Comparison of ENCODE assay signal across 29 cellular contexts in the genomic region with DNA sequence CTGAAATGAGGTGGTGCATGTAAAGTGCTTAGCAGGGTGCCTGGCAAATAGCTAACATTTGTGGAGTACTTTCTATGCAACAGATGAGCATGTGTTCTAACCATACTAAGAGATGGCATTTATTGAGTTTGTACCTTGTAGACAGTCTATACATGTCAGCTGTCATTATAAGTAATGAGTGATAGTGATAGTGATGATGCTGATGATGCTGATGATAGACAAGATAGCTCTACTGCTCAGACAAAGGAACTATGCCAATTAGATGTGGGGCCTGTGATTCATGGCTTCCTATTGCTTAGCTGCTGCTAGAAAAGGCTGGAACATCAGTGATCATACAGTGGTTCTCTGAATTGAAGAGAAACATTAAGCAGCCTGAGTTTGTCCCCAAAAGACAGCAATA.
"Had no signal": no experiment of that assay in that cellular context is flagged by ENCODE, and none has a peak within 500 bp of the region (broad histone marks: within the 10 kb centered on the region; RNA-seq: fewer than 3 reads in every experiment).

No MANE protein-coding gene starts in this region.

- H3K4me3 ChIP-seq: esophagus muscularis mucosa, heart right ventricle, left lung, mucosa of descending colon, neural progenitor cell, smooth muscle cell, suprapubic skin, transverse colon, upper lobe of right lung, uterus had no signal

- H3K4me3 Mint-ChIP-seq: dendritic cell treated with granulocyte-macrophage colony-stimulating factor and Interleukin-4, amounts not matched to agents 40 ng/mL and 50 ng/mL, for 4 days; mesothelial cell of epicardium; naive B cell; natural killer cell treated with Interleukin-12 subunit alpha and Interleukin-12 subunit beta and Interleukin-15 and Interleukin-18, amount 100 ng/mL, for 72 hours; neural progenitor cell; stimulated activated naive CD8-positive, alpha-beta T cell treated with anti-CD3 and anti-CD28 coated beads, Interleukin-15, amount 100 ng/mL, for 72 hours had no signal

- H3K27ac ChIP-seq: esophagus muscularis mucosa, foreskin keratinocyte, heart right ventricle, left lung, neural progenitor cell, parathyroid adenoma, suprapubic skin, transverse colon, upper lobe of right lung, uterus had no signal

- H3K9ac ChIP-seq: neural progenitor cell, parathyroid adenoma had no signal

- H2AFZ ChIP-seq: neural progenitor cell, parathyroid adenoma had no signal

- H3K4me1 ChIP-seq: foreskin keratinocyte, heart right ventricle, left lung, neural progenitor cell, parathyroid adenoma, suprapubic skin, transverse colon, upper lobe of right lung, uterus had no signal

- H3K9me3 Mint-ChIP-seq: dendritic cell treated with granulocyte-macrophage colony-stimulating factor and Interleukin-4, amounts not matched to agents 40 ng/mL and 50 ng/mL, for 4 days; naive B cell; natural killer cell treated with Interleukin-12 subunit alpha and Interleukin-12 subunit beta and Interleukin-15 and Interleukin-18, amount 100 ng/mL, for 72 hours; neural progenitor cell had no signal

- H3K36me3 Mint-ChIP-seq: mesothelial cell of epicardium; naive B cell; natural killer cell treated with Interleukin-12 subunit alpha and Interleukin-12 subunit beta and Interleukin-15 and Interleukin-18, amount 100 ng/mL, for 72 hours; neural progenitor cell had no signal

- H3K79me2 ChIP-seq: parathyroid adenoma had no signal

- H3K27me3 ChIP-seq: esophagus muscularis mucosa, foreskin keratinocyte, left lung, neural progenitor cell, suprapubic skin, upper lobe of right lung, uterus had no signal

- ATAC-seq: foreskin keratinocyte; heart right ventricle; left cardiac atrium; left lung; mucosa of descending colon; natural killer cell treated with Interleukin-12 subunit alpha and Interleukin-12 subunit beta and Interleukin-15 and Interleukin-18, amount 100 ng/mL, for 72 hours; sciatic nerve; stimulated activated naive CD8-positive, alpha-beta T cell treated with anti-CD3 and anti-CD28 coated beads, Interleukin-15, amount 100 ng/mL, for 72 hours; upper lobe of right lung had no signal

- H3K9me3 ChIP-seq: esophagus muscularis mucosa, heart right ventricle, left lung, mucosa of descending colon, suprapubic skin, transverse colon, upper lobe of right lung, uterus had no signal

- H3K4me1 Mint-ChIP-seq: mesothelial cell of epicardium; naive B cell; neural progenitor cell; stimulated activated naive CD8-positive, alpha-beta T cell treated with anti-CD3 and anti-CD28 coated beads, Interleukin-15, amount 100 ng/mL, for 72 hours had no signal

- H3K27ac Mint-ChIP-seq: dendritic cell treated with granulocyte-macrophage colony-stimulating factor and Interleukin-4, amounts not matched to agents 40 ng/mL and 50 ng/mL, for 4 days; mesothelial cell of epicardium; naive B cell; natural killer cell treated with Interleukin-12 subunit alpha and Interleukin-12 subunit beta and Interleukin-15 and Interleukin-18, amount 100 ng/mL, for 72 hours; neural progenitor cell; progenitor cell of endocrine pancreas; stimulated activated naive CD8-positive, alpha-beta T cell treated with anti-CD3 and anti-CD28 coated beads, Interleukin-15, amount 100 ng/mL, for 72 hours had no signal

- H3K4me2 ChIP-seq: neural progenitor cell, smooth muscle cell had no signal

- DNase-seq: effector memory CD4-positive, alpha-beta T cell; foreskin keratinocyte; glutamatergic neuron; heart right ventricle; hippocampal formation; left cardiac atrium; left lung; mesenchymal stem cell; mucosa of descending colon; naive B cell; stimulated activated CD4-positive, alpha-beta T cell treated with anti-CD3 and anti-CD28 coated beads, Interleukin-12 subunit alpha, Interleukin-12 subunit beta, amount 100 ng/mL, for 4 hours; stimulated activated CD4-positive, alpha-beta T cell treated with anti-CD3 and anti-CD28 coated beads, Interleukin-1b, Interleukin-23, amount 100 ng/mL, for 48 hours; stimulated activated CD4-positive, alpha-beta T cell treated with anti-CD3 and anti-CD28 coated beads, Interleukin-4, amount 100 ng/mL, for 1 hour; stimulated activated CD8-positive, alpha-beta memory T cell treated with anti-CD3 and anti-CD28 coated beads, Interleukin-4, amount 100 ng/mL, for 48 hours; stimulated activated naive CD4-positive, alpha-beta T cell; stimulated activated naive CD8-positive, alpha-beta T cell treated with anti-CD3 and anti-CD28 coated beads, Interleukin-15, amount 100 ng/mL, for 72 hours; transverse colon; upper lobe of right lung; uterus had no signal

- H3K36me3 ChIP-seq: esophagus muscularis mucosa, heart right ventricle, left lung, neural progenitor cell, suprapubic skin, transverse colon, upper lobe of right lung, uterus had no signal
